23 cellular contexts compared by ENCODE assay signal in genomic region chr4:182204042-182204441, GRCh38. TPM values are rescaled to one million over a fixed set of nuclear protein-coding genes. Genes with fewer than 3 reads are reported as not detected.
"Had no signal": no experiment of that assay in that cellular context is flagged by ENCODE, and none has a peak within 500 bp of the region (broad histone marks: within the 10 kb centered on the region; RNA-seq: fewer than 3 reads in every experiment).

No MANE protein-coding gene starts in this region.

- H3K4me3 Mint-ChIP-seq: activated CD8-positive, alpha-beta T cell treated with anti-CD3 and anti-CD28 coated beads, Interleukin-2, amount 10 ng/mL, durations not matched to agents 7 days and 5 days; activated naive CD8-positive, alpha-beta T cell treated with anti-CD3 and anti-CD28 coated beads, Interleukin-2, amount 50 U/mL, for 24 hours; activated T-cell treated with anti-CD3 and anti-CD28 coated beads, Interleukin-2, amount 50 U/mL, for 24 hours; activated T-helper 1 cell treated with anti-CD3 and anti-CD28 coated beads, Interleukin-12 subunit alpha, Interleukin-12 subunit beta, Interleukin-2, Interleukin-4 antibody, amounts not matched to agents 30 ng/mL and 10 ng/mL and 1 ng/mL, durations not matched to agents 14 hours and 24 hours and 36 hours had no signal

- H3K4me3 ChIP-seq: SK-N-MC had no signal

- H3K4me1 Mint-ChIP-seq: activated naive CD8-positive, alpha-beta T cell treated with anti-CD3 and anti-CD28 coated beads, Interleukin-2, amount 50 U/mL, for 24 hours had no signal

- H3K9me3 Mint-ChIP-seq: activated naive CD4-positive, alpha-beta T cell treated with anti-CD3 and anti-CD28 coated beads, Interleukin-2, amount 50 U/mL, for 72 hours; activated naive CD8-positive, alpha-beta T cell treated with anti-CD3 and anti-CD28 coated beads, Interleukin-2, amount 50 U/mL, for 24 hours; activated T-cell treated with anti-CD3 and anti-CD28 coated beads, Interleukin-2, amount 50 U/mL, for 24 hours; activated T-helper 1 cell treated with anti-CD3 and anti-CD28 coated beads, Interleukin-12 subunit alpha, Interleukin-12 subunit beta, Interleukin-2, Interleukin-4 antibody, amounts not matched to agents 30 ng/mL and 10 ng/mL and 1 ng/mL, durations not matched to agents 14 hours and 24 hours and 36 hours had no signal

- H3K36me3 Mint-ChIP-seq: activated naive CD4-positive, alpha-beta T cell treated with anti-CD3 and anti-CD28 coated beads, Interleukin-2, amount 50 U/mL, for 72 hours had no signal

- H3K27me3 Mint-ChIP-seq: activated T-cell treated with anti-CD3 and anti-CD28 coated beads, Interleukin-2, amount 50 U/mL, for 24 hours had no signal

- DNase-seq: activated CD4-positive, alpha-beta T cell treated with anti-CD3 and anti-CD28 coated beads for 4 hours; activated CD4-positive, alpha-beta T cell treated with anti-CD3 and anti-CD28 coated beads, Interleukin-2, amount 50 U/mL, for 4 hours; activated CD8-positive, alpha-beta T cell treated with anti-CD3 and anti-CD28 coated beads, Interleukin-2, amount 10 ng/mL, durations not matched to agents 7 days and 5 days; activated effector memory CD4-positive, alpha-beta T cell treated with anti-CD3 and anti-CD28 coated beads, Interleukin-2, amount 50 U/mL, for 16 hours; activated naive CD4-positive, alpha-beta T cell treated with Interleukin-2 at 50 U/mL for 16 hours; activated naive CD8-positive, alpha-beta T cell treated with anti-CD3 and anti-CD28 coated beads, Interleukin-2, amount 50 U/mL, for 24 hours; activated T-cell treated with anti-CD3 and anti-CD28 coated beads, Interleukin-2, amount 50 U/mL, for 24 hours; KG1; NCI-H1092; NCI-H1417; NCI-H1930; NCI-H2171; NCI-H2227 treated with DMSO at 0.1 percent for 48 hours; NCI-H526; NCI-H82; NK-92 treated with Interleukin-12 subunit alpha and Interleukin-12 subunit beta, amount 100 ng/mL, for 24 hours; OCI-M1; RPMI8226; T-helper 1 cell had no signal

- H3K27ac ChIP-seq: SK-N-MC had no signal

- H3K27ac Mint-ChIP-seq: activated CD8-positive, alpha-beta T cell treated with anti-CD3 and anti-CD28 coated beads, Interleukin-2, amount 10 ng/mL, durations not matched to agents 7 days and 5 days; activated naive CD4-positive, alpha-beta T cell treated with anti-CD3 and anti-CD28 coated beads, Interleukin-2, amount 50 U/mL, for 72 hours; activated naive CD8-positive, alpha-beta T cell treated with anti-CD3 and anti-CD28 coated beads, Interleukin-2, amount 50 U/mL, for 24 hours; activated T-cell treated with anti-CD3 and anti-CD28 coated beads, Interleukin-2, amount 50 U/mL, for 24 hours; activated T-helper 1 cell treated with anti-CD3 and anti-CD28 coated beads, Interleukin-12 subunit alpha, Interleukin-12 subunit beta, Interleukin-2, Interleukin-4 antibody, amounts not matched to agents 30 ng/mL and 10 ng/mL and 1 ng/mL, durations not matched to agents 14 hours and 24 hours and 36 hours had no signal

RNA-seq across cellular contexts. Expression of gene TENM3, which starts 39.2 kb away (rescaled TPM):
- total RNA-seq: activated CD8-positive, alpha-beta T cell treated with anti-CD3 and anti-CD28 coated beads, Interleukin-2, amount 10 ng/mL, durations not matched to agents 7 days and 5 days; activated naive CD4-positive, alpha-beta T cell treated with anti-CD3 and anti-CD28 coated beads, Interleukin-2, amount 50 U/mL, for 72 hours; activated T-helper 1 cell treated with anti-CD3 and anti-CD28 coated beads, Interleukin-12 subunit alpha, Interleukin-12 subunit beta, Interleukin-2, Interleukin-4 antibody, amounts not matched to agents 30 ng/mL and 10 ng/mL and 1 ng/mL, durations not matched to agents 14 hours and 24 hours and 36 hours; T-helper 2 cell treated with Interferon-gamma antibody and Interleukin-4, amounts not matched to agents 100 ng/mL and 5 ng/mL, for 36 hours had no signal
